ENCODE assay signal across 8 cellular contexts in genomic region chr5:149636861-149637246, GRCh38. TPM values are rescaled to one million over a fixed set of nuclear protein-coding genes. Genes with fewer than 3 reads are reported as not detected.
DNase-seq lines count a peak whose midpoint lies in the region; ATAC-seq and TF ChIP-seq lines count a peak whose summit lies in the region.

No MANE protein-coding gene starts in this region.

- H3K4me3 ChIP-seq in aorta (ENCODE audit: low read length in 2 of 2): no peak overlapping the region

- peak; percentile 88 for DNase-seq in DMS 273 (lab: John Stamatoyannopoulos, UW; ENCODE audit: unreplicated experiment)
- peak; percentile 73 for DNase-seq in NCI-H2029 (lab: John Stamatoyannopoulos, UW)
- peak; percentile 77 for DNase-seq in UCSD-AML1 (lab: John Stamatoyannopoulos, UW; ENCODE audit: unreplicated experiment)
- DNase-seq in epithelial cell of prostate (ENCODE audit: low read depth, low spot score): no peak
- peak in 1 of 2 experiments; percentile 51 for DNase-seq in mesothelial cell of epicardium (ENCODE audit: low spot score in 2 of 2, unreplicated experiment in 2 of 2)
- peak in 1 of 2 donors; percentile 85 for DNase-seq in aorta

- H3K27ac Mint-ChIP-seq in mesothelial cell of epicardium: no peak overlapping the region

- H3K4me1 Mint-ChIP-seq in mesothelial cell of epicardium: no peaks in the 10 kb centered on the region

- H3K9me3 ChIP-seq in aorta (ENCODE audit: control insufficient read depth, low read length): no peaks in the 10 kb centered on the region

- ATAC-seq in GM21786 (IDR thresholded peaks at IDR 0.05; ENCODE audit: unreplicated experiment): peak; percentile 47
- ATAC-seq in aorta (ENCODE audit: low FRiP score): peak; percentile 77
- no peak for ATAC-seq in HG03108 (IDR thresholded peaks at IDR 0.05; ENCODE audit: unreplicated experiment)

- 32 to 35% methylated on average over 6 of the region's 6 CpGs for WGBS in aorta, 2 donors

- no peaks in the 10 kb centered on the region for H3K27me3 Mint-ChIP-seq in mesothelial cell of epicardium (ENCODE audit: low read depth)

- peak; percentile 80 for TF ChIP-seq CTCF in mesothelial cell of epicardium (IDR thresholded peaks at IDR 0.05; ENCODE audit: unreplicated experiment)

- no peaks in the 10 kb centered on the region for H3K36me3 ChIP-seq in aorta (ENCODE audit: control insufficient read depth in 1 of 2, insufficient read depth in 2 of 2, low read length in 1 of 2)

- no peak overlapping the region for H3K4me3 Mint-ChIP-seq in mesothelial cell of epicardium

- no peaks in the 10 kb centered on the region for H3K4me1 ChIP-seq in aorta (ENCODE audit: control insufficient read depth in 1 of 2, insufficient read depth in 2 of 2, low read length in 2 of 2)

- H3K27ac ChIP-seq in epithelial cell of prostate (peak overlapping the region; percentile 100), aorta (ENCODE audit: low read depth in 1 of 2, low read length in 2 of 2) (no peak overlapping the region)

- no peaks in the 10 kb centered on the region for H3K27me3 ChIP-seq in aorta (ENCODE audit: control insufficient read depth in 1 of 2, insufficient read depth in 2 of 2, low read length in 1 of 2)

- H3K9me3 Mint-ChIP-seq in mesothelial cell of epicardium: no peaks in the 10 kb centered on the region

- intact Hi-C loops in aorta (cut with DNase I): loop anchor here (2.0 to 5.0 kb wide), 4 partner anchors 192 to 354 kb away; no protein-coding TSS in a partner anchor

- H3K36me3 Mint-ChIP-seq in mesothelial cell of epicardium: peaks cover 2% of the 10 kb centered on the region

RNA-seq across cellular contexts. Expression of gene ARHGEF37, which starts 55.6 kb away (rescaled TPM):
- 9.1 to 10.1 TPM (median 10.0 TPM) in 3 replicates for total RNA-seq in mesothelial cell of epicardium
- total RNA-seq in aorta: 10 to 100 TPM in 1 of 2 donors, 1 to 10 TPM in 1; 9.7 to 18.0 TPM
- 1 to 10 TPM; 2.7 to 8.8 TPM for polyA plus RNA-seq in aorta
